7 cellular contexts compared by ENCODE assay signal in the genomic region with DNA sequence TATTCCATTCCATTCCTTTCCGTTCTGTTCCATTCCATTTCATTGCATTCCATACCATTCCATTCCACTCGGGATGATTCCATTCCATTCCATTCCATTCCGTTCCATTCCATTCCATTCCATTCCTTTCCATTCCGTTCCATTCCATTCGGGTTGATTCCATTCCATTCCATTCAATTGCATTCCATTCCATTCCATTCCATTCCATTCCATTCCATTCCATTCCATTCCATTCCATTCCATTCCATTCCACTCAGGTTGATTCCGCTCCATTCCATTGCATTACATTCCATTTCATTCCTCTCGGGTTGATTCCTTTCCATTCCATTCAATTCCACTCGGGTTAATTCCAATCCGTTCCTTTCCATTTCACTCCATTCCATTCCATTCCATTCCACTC.
DNase-seq lines count a peak whose midpoint lies in the region; ATAC-seq and TF ChIP-seq lines count a peak whose summit lies in the region.
"Not testable (repeated sequence)": the region's sequence is repeated elsewhere in the genome, so short reads cannot be mapped to it uniquely, and the experiment has no call there.

No MANE protein-coding gene starts in this region.

- H3K27me3 ChIP-seq in RWPE2 (ENCODE audit: insufficient read depth, poor library complexity, severe bottlenecking); endodermal cell (ENCODE audit: control insufficient read depth, insufficient read depth, low read length, poor library complexity, severe bottlenecking); left lung; psoas muscle (ENCODE audit: insufficient read depth in 3 of 3, low read length in 2 of 3): not testable (repeated sequence)

- H3K4me1 Mint-ChIP-seq in endodermal cell = not testable (repeated sequence)

- DNase-seq in RWPE2 (ENCODE audit: low spot score); endodermal cell; left lung; psoas muscle: not testable (repeated sequence)

- peaks cover 46% of the 10 kb centered on the region for H3K36me3 Mint-ChIP-seq in endodermal cell (ENCODE audit: low read depth)

- intact Hi-C loops in left lung (cut with DNase I); psoas muscle (cut with DNase I): not testable (repeated sequence)

- 56 to 57% methylated on average over 9 of the region's 9 CpGs for WGBS in endodermal cell (ENCODE audit: insufficient coverage in 1 of 2, insufficient read length in 1 of 2), 2 experiments
- WGBS in psoas muscle, 3 donors = 58 to 64% (median 60%) methylated on average over 9 of the region's 9 CpGs

- not testable (repeated sequence) for H3K27ac Mint-ChIP-seq in endodermal cell

- ATAC-seq in GM18873 (IDR thresholded peaks at IDR 0.05; ENCODE audit: low FRiP score, unreplicated experiment) = peak; percentile 26
- ATAC-seq in GM21717 (IDR thresholded peaks at IDR 0.05; ENCODE audit: unreplicated experiment) = peak; percentile 35
- peak; percentile 29 for ATAC-seq in HG03159 (IDR thresholded peaks at IDR 0.05; ENCODE audit: unreplicated experiment)
- ATAC-seq in RWPE2 (ENCODE audit: low read depth) = 0 out of 3 replicates have a peak, but pooled peaks have one; percentile 19
- peak; percentile 54 for ATAC-seq in left lung
- ATAC-seq in psoas muscle = peak; percentile 50 to 66 (median 60)

- TF ChIP-seq CTCF in RWPE2 (IDR thresholded peaks at IDR 0.05; ENCODE audit: poor library complexity, severe bottlenecking); endodermal cell (conservative IDR thresholded peaks at IDR 0.05); left lung (IDR thresholded peaks at IDR 0.05); psoas muscle (IDR thresholded peaks at IDR 0.05): not testable (repeated sequence)

- not testable (repeated sequence) for H3K36me3 ChIP-seq in RWPE2 (ENCODE audit: low read depth); endodermal cell (ENCODE audit: control insufficient read depth, insufficient read depth, low read length); left lung; psoas muscle (ENCODE audit: insufficient read depth in 1 of 2, low read depth in 1 of 2)

- not testable (repeated sequence) for H3K27me3 Mint-ChIP-seq in endodermal cell (ENCODE audit: insufficient read depth)

- H3K4me3 ChIP-seq in RWPE2 (ENCODE audit: severe bottlenecking); left lung; psoas muscle: not testable (repeated sequence)
- peak overlapping the region; percentile 68 for H3K4me3 ChIP-seq in endodermal cell (ENCODE audit: low read length)

- not testable (repeated sequence) for H3K4me3 Mint-ChIP-seq in endodermal cell

- H3K4me1 ChIP-seq in RWPE2 (ENCODE audit: insufficient read depth, poor library complexity, severe bottlenecking); endodermal cell (ENCODE audit: control insufficient read depth, insufficient read depth, low read length); left lung; psoas muscle: not testable (repeated sequence)

- H3K9me3 Mint-ChIP-seq in endodermal cell = peaks cover 75% of the 10 kb centered on the region

- H3K9ac ChIP-seq in endodermal cell (ENCODE audit: extremely low read depth, low read length, poor library complexity, severe bottlenecking) = not testable (repeated sequence)

- not testable (repeated sequence) for H3K9me3 ChIP-seq in RWPE2 (ENCODE audit: severe bottlenecking)
- H3K9me3 ChIP-seq in endodermal cell (ENCODE audit: control insufficient read depth, low read length) (peaks cover 56% of the 10 kb centered on the region), left lung (peaks cover 0 to 65% of the 10 kb centered on the region in 2 donors), psoas muscle (peaks cover 16% of the 10 kb centered on the region)

- H3K27ac ChIP-seq in RWPE2 (ENCODE audit: poor library complexity, severe bottlenecking); endodermal cell (ENCODE audit: low read depth, low read length); left lung; psoas muscle: not testable (repeated sequence)
